Comparison of ENCODE assay signal across 12 cellular contexts in genomic region chr16:86882586-86883280, GRCh38.
DNase-seq lines count a peak whose midpoint lies in the region; ATAC-seq and TF ChIP-seq lines count a peak whose summit lies in the region.
"Had no signal": no experiment of that assay in that cellular context is flagged by ENCODE, and none has a peak within 500 bp of the region (broad histone marks: within the 10 kb centered on the region; RNA-seq: fewer than 3 reads in every experiment).

No MANE protein-coding gene starts in this region.

- no peaks in the 10 kb centered on the region for H3K36me3 ChIP-seq in psoas muscle (ENCODE audit: insufficient read depth in 1 of 2, low read depth in 1 of 2)

- no peaks in the 10 kb centered on the region for H3K4me1 ChIP-seq in psoas muscle

- peak; percentile 70 for DNase-seq in EL
- DNase-seq in T1000 (lab: John Stamatoyannopoulos, UW): peak; percentile 30
- DNase-seq in foreskin fibroblast: peak; percentile 80 to 93
- no peak for DNase-seq in psoas muscle
- no peak for DNase-seq in KG1 (lab: John Stamatoyannopoulos, UW)
- no peak for DNase-seq in NCI-H2029 treated with DMSO at 0.1 percent for 48 hours (lab: John Stamatoyannopoulos, UW)
- no peak for DNase-seq in NOMO-1 treated with DMSO at 0.1 percent for 48 hours (lab: John Stamatoyannopoulos, UW; ENCODE audit: unreplicated experiment)
- DNase-seq: activated CD4-positive, alpha-beta T cell treated with anti-CD3 and anti-CD28 coated beads for 4 hours; erythroblast had no signal

- H3K4me3 ChIP-seq in foreskin fibroblast (ENCODE audit: low read depth in 1 of 2, low read length in 2 of 2) (no peak overlapping the region), psoas muscle (no peak overlapping the region)

- WGBS in psoas muscle, 3 donors: 28 to 39% (median 29%) methylated on average over 6 of the region's 6 CpGs

- no peaks in the 10 kb centered on the region for H3K9me3 ChIP-seq in psoas muscle

- intact Hi-C loops in psoas muscle (cut with DNase I): no loop called here

- no peak overlapping the region for H3K27ac ChIP-seq in psoas muscle

- ATAC-seq in psoas muscle (peak; percentile 49 to 82 (median 59)), GM18861 (IDR thresholded peaks at IDR 0.05; ENCODE audit: unreplicated experiment) (no peak)
- ATAC-seq: Panc1; stimulated activated effector memory CD8-positive, alpha-beta T cell treated with anti-CD3 and anti-CD28 coated beads, Interleukin-12 subunit alpha, Interleukin-12 subunit beta, amount 100 ng/mL, for 72 hours had no signal

- peaks cover 0 to 41% (median 13%) of the 10 kb centered on the region in 3 donors for H3K27me3 ChIP-seq in psoas muscle (ENCODE audit: insufficient read depth in 3 of 3, low read length in 2 of 3)

- TF ChIP-seq CTCF in foreskin fibroblast (IDR thresholded peaks at IDR 0.05; ENCODE audit: low read depth, low read length) (no peak), psoas muscle (IDR thresholded peaks at IDR 0.05) (no peak)

Comparison
In these comparisons a context has a peak if more than half of its experiments do, and no peak if none do; other contexts are left out.
1. DNase-seq: peak in EL (single experiment), T1000 (single experiment) and foreskin fibroblast (2 of 2); none in psoas muscle (0 of 2), KG1 (single experiment), NCI-H2029 treated with DMSO at 0.1 percent for 48 hours (single experiment) and NOMO-1 treated with DMSO at 0.1 percent for 48 hours (single experiment).